14 cellular contexts compared by ENCODE assay signal in genomic region chr17:39158623-39159022, GRCh38. TPM values are rescaled to one million over a fixed set of nuclear protein-coding genes. Genes with fewer than 3 reads are reported as not detected.
DNase-seq lines count a peak whose midpoint lies in the region; ATAC-seq and TF ChIP-seq lines count a peak whose summit lies in the region.
"Had no signal": no experiment of that assay in that cellular context is flagged by ENCODE, and none has a peak within 500 bp of the region (broad histone marks: within the 10 kb centered on the region; RNA-seq: fewer than 3 reads in every experiment).

No MANE protein-coding gene starts in this region.

- POLR2A ChIA-PET in HEK293 (lab: Yijun Ruan, JAX) = no interaction called here
- POLR2A ChIA-PET in WTC11 (lab: Charles Lee) = interaction anchor here (0.7 kb wide), 1 partner anchor 1199 kb away, joined by 4 read pairs; no protein-coding TSS in a partner anchor

- H3K4me3 Mint-ChIP-seq in WTC11 (no peak overlapping the region), nephron (peak overlapping the region in 2 of 3 experiments; percentile 37 to 60)
- H3K4me3 Mint-ChIP-seq: HFFc6 had no signal

- no peak for ATAC-seq in WTC11

- no peak overlapping the region for H3K27ac ChIP-seq in HEK293 (ENCODE audit: extremely low read depth, low read depth, low read length)

- no peaks in the 10 kb centered on the region for H3K4me1 ChIP-seq in HEK293 (ENCODE audit: control insufficient read depth, insufficient read depth, low read length)
- H3K4me1 ChIP-seq: BE2C, Caco-2, HAP-1 had no signal

- H3K4me1 Mint-ChIP-seq in WTC11 = peaks cover 9% of the 10 kb centered on the region
- H3K4me1 Mint-ChIP-seq in nephron = no peaks in the 10 kb centered on the region

- DNase-seq in WTC11 (ENCODE audit: low spot score) (no peak), NCI-H1930 (lab: John Stamatoyannopoulos, UW) (no peak), cerebellar nuclear complex (lab: John Stamatoyannopoulos, UW) (no peak), cortex of kidney (lab: John Stamatoyannopoulos, UW) (no peak)
- DNase-seq: ACHN; BE2C; C1 segment of cervical spinal cord; Caco-2; CD4-positive, CD25-positive, alpha-beta regulatory T cell; HFFc6 had no signal

- H3K9me3 Mint-ChIP-seq in WTC11 (no peaks in the 10 kb centered on the region), nephron (no peaks in the 10 kb centered on the region)
- H3K9me3 Mint-ChIP-seq: HFFc6 had no signal

- H3K36me3 Mint-ChIP-seq in WTC11 = 0 out of 2 replicates have a peak, but pooled peaks cover 2% of the 10 kb centered on the region
- H3K36me3 Mint-ChIP-seq in nephron (ENCODE audit: low read depth) = no peaks in the 10 kb centered on the region

- H3K27me3 Mint-ChIP-seq in WTC11 (ENCODE audit: low read depth) (peaks cover 8% of the 10 kb centered on the region), nephron (ENCODE audit: low read depth) (peaks cover 19% of the 10 kb centered on the region)

- H3K9me3 ChIP-seq in HEK293 (ENCODE audit: control insufficient read depth, insufficient read depth, low read depth, low read length) = no peaks in the 10 kb centered on the region
- H3K9me3 ChIP-seq: BE2C, Caco-2, HAP-1 had no signal

- TF ChIP-seq CTCF in HEK293 (tag by site-specific recombination; IDR thresholded peaks at IDR 0.05) = no peak
- TF ChIP-seq CTCF in WTC11 (IDR thresholded peaks at IDR 0.05) = no peak
- no peak for TF ChIP-seq CTCF in nephron (IDR thresholded peaks at IDR 0.05; ENCODE audit: unreplicated experiment in 3 of 3)

- CTCF ChIA-PET in HEK293 (lab: Yijun Ruan, JAX) = interaction anchor here (0.6 to 1.1 kb wide), 7 partner anchors 9 to 184 kb away, joined by 3 to 7 read pairs (median 4); no protein-coding TSS in a partner anchor
- CTCF ChIA-PET in WTC11 (lab: Charles Lee) = interaction anchor here (0.7 to 1.8 kb wide), 4 partner anchors 16 to 191 kb away, joined by 3 to 12 read pairs (median 4); partner anchors contain the start of gene FBXO47

- no peak overlapping the region for H3K27ac Mint-ChIP-seq in WTC11
- H3K27ac Mint-ChIP-seq in nephron = no peak overlapping the region
- H3K27ac Mint-ChIP-seq: HFFc6 had no signal

- no peaks in the 10 kb centered on the region for H3K36me3 ChIP-seq in HEK293 (ENCODE audit: control insufficient read depth in 2 of 2, insufficient read depth in 1 of 2, low read length in 2 of 2)
- H3K36me3 ChIP-seq: BE2C, HAP-1 had no signal

- no peak overlapping the region for H3K4me3 ChIP-seq in HEK293 (ENCODE audit: low read depth, low read length)
- H3K4me3 ChIP-seq: HAP-1 had no signal

TF ChIP-seq in HEK293, 187 proteins besides CTCF, POLR2A, EP300 and RAD21:
- TF ChIP-seq ZNF335 (tag by site-specific recombination; conservative IDR thresholded peaks at IDR 0.05) = no peak
- no peak for TF ChIP-seq ZNF302 (tag by site-specific recombination; IDR thresholded peaks at IDR 0.05; ENCODE audit: low read depth)
- 0 out of 2 replicates have a peak, but pooled peaks have one; percentile 36 for TF ChIP-seq PRDM1 (tag by site-specific recombination; IDR thresholded peaks at IDR 0.05)
- no peak for TF ChIP-seq ZNF473 (tag by site-specific recombination; IDR thresholded peaks at IDR 0.05)
- TF ChIP-seq ZNF121 (tag by site-specific recombination; IDR thresholded peaks at IDR 0.05) = peak; percentile 66; the same call in 1 of the 2 replicates
TF ChIP-seq in HEK293: peak in this region for 2.

TF ChIP-seq in WTC11, 78 proteins besides CTCF, POLR2A, EP300 and RAD21:
- TF ChIP-seq ZNF121 (CRISPR knock-in tag; IDR thresholded peaks at IDR 0.05) = peak; percentile 77
- TF ChIP-seq IRF2 (CRISPR knock-in tag; IDR thresholded peaks at IDR 0.05; ENCODE audit: borderline replicate concordance, low read depth) = no peak
- TF ChIP-seq ZNF219 (CRISPR knock-in tag; IDR thresholded peaks at IDR 0.05; ENCODE audit: borderline replicate concordance) = no peak
- TF ChIP-seq FOXK1 (CRISPR knock-in tag; IDR thresholded peaks at IDR 0.05) = no peak

RNA-seq across cellular contexts. Expression of gene PLXDC1, which starts 7.2 kb away (rescaled TPM):
- 4.1 to 5.4 TPM (median 4.1 TPM) in 3 replicates for total RNA-seq in WTC11 (2021)

RNA-seq across cellular contexts. Expression of gene ARL5C, which starts 7.3 kb away (rescaled TPM):
- total RNA-seq in WTC11 (2021) = not detected in 3 replicates
- total RNA-seq: Caco-2; CD4-positive, CD25-positive, alpha-beta regulatory T cell; H4; HFFc6 had no signal

RNA-seq across cellular contexts. Expression of gene CACNB1, which starts 38.8 kb away (rescaled TPM):
- 11.2 to 17.0 TPM (median 11.9 TPM) in 3 replicates for total RNA-seq in WTC11 (2021)

RNA-seq across cellular contexts. Expression of gene RPL19, which starts 41.5 kb away (rescaled TPM):
- total RNA-seq in WTC11 (2021) = 1,970 to 2,019 TPM (median 2,012 TPM) in 3 replicates

Comparison
In these comparisons a context has a peak if more than half of its experiments do, and no peak if none do; other contexts are left out.
1. Of the 8 proteins assayed by ChIP-seq in both HEK293 and WTC11: peak only in HEK293: none; only in WTC11: none; in both: ZNF121; in neither: 7.